1 cellular context compared by ENCODE assay signal in the genomic region with DNA sequence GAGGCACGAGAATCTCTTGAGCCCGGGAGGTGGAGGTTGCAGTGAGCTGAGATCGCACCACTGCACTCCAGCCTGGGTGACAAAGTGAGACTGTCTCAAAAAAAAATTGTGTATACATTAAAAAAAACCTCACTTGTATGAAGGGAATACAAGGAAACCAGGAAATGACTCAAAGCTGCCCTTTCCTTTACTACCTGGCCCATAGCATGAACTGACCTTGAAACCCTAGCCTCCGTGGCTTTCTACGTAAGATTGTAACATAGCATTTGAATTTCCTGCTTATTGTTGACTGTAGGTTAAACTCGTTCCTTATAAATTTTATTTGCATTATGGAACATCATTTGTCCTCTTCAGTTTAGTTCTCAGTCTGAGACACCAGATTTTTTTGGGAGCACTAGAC.
TF ChIP-seq lines count a peak whose summit lies in the region.

No MANE protein-coding gene starts in this region.

TF ChIP-seq in IMR-90, 13 proteins besides CTCF, POLR2A, EP300 and RAD21:
- TF ChIP-seq MXI1 (IDR thresholded peaks at IDR 0.05; ENCODE audit: borderline replicate concordance, low read depth, low read length) (no peak), RCOR1 (IDR thresholded peaks at IDR 0.05; ENCODE audit: insufficient replicate concordance, low read length) (no peak), RFX5 (IDR thresholded peaks at IDR 0.05; ENCODE audit: low read depth, low read length) (no peak), BHLHE40 (IDR thresholded peaks at IDR 0.05; ENCODE audit: low read depth, low read length) (no peak), SMC3 (IDR thresholded peaks at IDR 0.05; ENCODE audit: low read depth, low read length) (no peak)
- TF ChIP-seq, protein P1, sequence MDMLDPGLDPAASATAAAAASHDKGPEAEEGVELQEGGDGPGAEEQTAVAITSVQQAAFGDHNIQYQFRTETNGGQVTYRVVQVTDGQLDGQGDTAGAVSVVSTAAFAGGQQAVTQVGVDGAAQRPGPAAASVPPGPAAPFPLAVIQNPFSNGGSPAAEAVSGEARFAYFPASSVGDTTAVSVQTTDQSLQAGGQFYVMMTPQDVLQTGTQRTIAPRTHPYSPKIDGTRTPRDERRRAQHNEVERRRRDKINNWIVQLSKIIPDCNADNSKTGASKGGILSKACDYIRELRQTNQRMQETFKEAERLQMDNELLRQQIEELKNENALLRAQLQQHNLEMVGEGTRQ (IDR thresholded peaks at IDR 0.05; ENCODE audit: low read depth, low read length): no peak
